8 cellular contexts compared by ENCODE assay signal in genomic region chr18:76398899-76399612, GRCh38.
DNase-seq lines count a peak whose midpoint lies in the region; ATAC-seq and TF ChIP-seq lines count a peak whose summit lies in the region.

No MANE protein-coding gene starts in this region.

- no peaks in the 10 kb centered on the region for H3K27me3 Mint-ChIP-seq in natural killer cell treated with Interleukin-12 subunit alpha and Interleukin-12 subunit beta and Interleukin-15 and Interleukin-18, amount 100 ng/mL, for 72 hours

- no peak overlapping the region for H4K8ac ChIP-seq in IMR-90 (ENCODE audit: low read depth in 2 of 2, low read length in 2 of 2)

- TF ChIP-seq CTCF in IMR-90 (conservative IDR thresholded peaks at IDR 0.05; ENCODE audit: low read depth, low read length), result peak; percentile 96
- peak; percentile 96 for TF ChIP-seq CTCF in PC-3 (conservative IDR thresholded peaks at IDR 0.05; ENCODE audit: low read depth, low read length)
- peak; percentile 84 to 97 (median 94) for TF ChIP-seq CTCF in esophagus squamous epithelium (IDR thresholded peaks at IDR 0.05)

- TF ChIP-seq RAD21 in IMR-90 (IDR thresholded peaks at IDR 0.05; ENCODE audit: low read length), result peak; percentile 99

- in situ Hi-C loops in IMR-90 (cut with MboI; ENCODE audit: low sequenced_read_pairs), result loop anchor here (5.0 kb wide), 1 partner anchor 288 kb away; no protein-coding TSS in a partner anchor

- no peak overlapping the region for H3K18ac ChIP-seq in IMR-90 (ENCODE audit: low read depth, low read length)

- H2AK5ac ChIP-seq in IMR-90 (ENCODE audit: low read depth, low read length), result no peak overlapping the region

- no peak overlapping the region for H2AK9ac ChIP-seq in IMR-90 (replicated peaks; ENCODE audit: low read depth, low read length, poor library complexity)

- CTCF ChIA-PET in IMR-90 (lab: Yijun Ruan, JAX) (interaction anchor here (0.6 to 2.0 kb wide), 13 partner anchors 26 to 1767 kb away, joined by 3 to 14 read pairs (median 4); no protein-coding TSS in a partner anchor), PC-3 (lab: Charles Lee) (interaction anchor here (0.5 to 0.6 kb wide), 3 partner anchors 366 to 706 kb away, joined by 3 to 7 read pairs (median 5); no protein-coding TSS in a partner anchor)

- H3K79me1 ChIP-seq in IMR-90 (ENCODE audit: low read depth in 1 of 2, low read length in 2 of 2), result peaks cover 13 to 80% of the 10 kb centered on the region in 2 experiments

- H3K4me3 ChIP-seq in IMR-90 (ENCODE audit: insufficient read depth, low read depth, low read length) (no peak overlapping the region), PC-3 (ENCODE audit: low read length) (no peak overlapping the region), esophagus squamous epithelium (no peak overlapping the region)

- POLR2A ChIA-PET in IMR-90 (lab: Charles Lee; ENCODE audit: unreplicated experiment), result no interaction called here
- POLR2A ChIA-PET in PC-3 (lab: Charles Lee; ENCODE audit: unreplicated experiment), result no interaction called here

- peaks cover 12% of the 10 kb centered on the region; the same call in 1 of the 2 replicates for H3K36me3 ChIP-seq in IMR-90 (ENCODE audit: control insufficient read depth, insufficient read depth, low read length)
- no peaks in the 10 kb centered on the region for H3K36me3 ChIP-seq in PC-3 (ENCODE audit: low read depth, low read length)
- H3K36me3 ChIP-seq in esophagus squamous epithelium, result peaks cover 0 to 13% (median 0%) of the 10 kb centered on the region in 3 donors

- H3K9me3 ChIP-seq in IMR-90 (ENCODE audit: control insufficient read depth, insufficient read depth, low read length) (no peaks in the 10 kb centered on the region), PC-3 (ENCODE audit: low read length) (no peaks in the 10 kb centered on the region), esophagus squamous epithelium (no peaks in the 10 kb centered on the region)

- no peaks in the 10 kb centered on the region for H3K9me3 Mint-ChIP-seq in natural killer cell treated with Interleukin-12 subunit alpha and Interleukin-12 subunit beta and Interleukin-15 and Interleukin-18, amount 100 ng/mL, for 72 hours

- H3K27me3 ChIP-seq in IMR-90 (ENCODE audit: control insufficient read depth, insufficient read depth, low read length) (no peaks in the 10 kb centered on the region), PC-3 (ENCODE audit: low read length) (peaks cover 17% of the 10 kb centered on the region), esophagus squamous epithelium (no peaks in the 10 kb centered on the region)

- no peaks in the 10 kb centered on the region for H3K36me3 Mint-ChIP-seq in natural killer cell treated with Interleukin-12 subunit alpha and Interleukin-12 subunit beta and Interleukin-15 and Interleukin-18, amount 100 ng/mL, for 72 hours

- H3K27ac ChIP-seq in IMR-90 (ENCODE audit: insufficient read depth, low read length) (no peak overlapping the region), PC-3 (ENCODE audit: low read length) (no peak overlapping the region), esophagus squamous epithelium (peak overlapping the region in 1 of 4 donors; percentile 26)

- no peak overlapping the region for H2AFZ ChIP-seq in IMR-90 (replicated peaks; ENCODE audit: low read length, poor library complexity)
- no peak overlapping the region for H2AFZ ChIP-seq in PC-3 (ENCODE audit: low read length)

- TF ChIP-seq POLR2A in IMR-90 (IDR thresholded peaks at IDR 0.05; ENCODE audit: low read depth, low read length), result 0 out of 2 replicates have a peak, but pooled peaks have one; percentile 32
- TF ChIP-seq POLR2A in esophagus squamous epithelium (IDR thresholded peaks at IDR 0.05), result no peak

- no peak overlapping the region for H3K4me3 Mint-ChIP-seq in natural killer cell treated with Interleukin-12 subunit alpha and Interleukin-12 subunit beta and Interleukin-15 and Interleukin-18, amount 100 ng/mL, for 72 hours

- no peak overlapping the region for H3K4ac ChIP-seq in IMR-90 (ENCODE audit: low read depth, low read length)

- no peak overlapping the region for H3K14ac ChIP-seq in IMR-90 (replicated peaks; ENCODE audit: low read depth, low read length)

- H3K9me1 ChIP-seq in IMR-90 (ENCODE audit: insufficient read depth, low read length), result peaks cover 15% of the 10 kb centered on the region; the same call in 1 of the 2 replicates

- no TSS peak for BruUV-seq in IMR-90 (replicated peaks; lab: Mats Ljungman, UMichigan)
- no TSS peak for BruUV-seq in PC-3 (replicated peaks; lab: Mats Ljungman, UMichigan)

- H3K4me1 Mint-ChIP-seq in natural killer cell treated with Interleukin-12 subunit alpha and Interleukin-12 subunit beta and Interleukin-15 and Interleukin-18, amount 100 ng/mL, for 72 hours (ENCODE audit: low read depth in 2 of 2), result peaks cover 6 to 28% of the 10 kb centered on the region in 2 donors

- intact Hi-C loops in IMR-90 (cut with micrococcal nuclease), result loop anchor here (1.0 kb wide), 4 partner anchors 94 to 310 kb away; no protein-coding TSS in a partner anchor
- intact Hi-C loops in PC-3 (cut with micrococcal nuclease), result loop anchor here (1.0 kb wide), 2 partner anchors 287 to 311 kb away; no protein-coding TSS in a partner anchor
- intact Hi-C loops in esophagus squamous epithelium (cut with DNase I), result loop anchor here (5.0 kb wide), 3 partner anchors 218 to 313 kb away; no protein-coding TSS in a partner anchor

- H2BK5ac ChIP-seq in IMR-90 (ENCODE audit: low read depth, low read length, poor library complexity, severe bottlenecking), result no peak overlapping the region

- no peak overlapping the region for H2BK20ac ChIP-seq in IMR-90 (ENCODE audit: low read depth, low read length)

- no peaks in the 10 kb centered on the region for H3K9me2 ChIP-seq in PC-3 (replicated peaks; ENCODE audit: low read length)

- peak overlapping the region in 1 of 2 donors; percentile 30 for H3K27ac Mint-ChIP-seq in natural killer cell treated with Interleukin-12 subunit alpha and Interleukin-12 subunit beta and Interleukin-15 and Interleukin-18, amount 100 ng/mL, for 72 hours

- no peaks in the 10 kb centered on the region for H3K79me2 ChIP-seq in PC-3 (ENCODE audit: low read length)

- H3K23ac ChIP-seq in IMR-90 (ENCODE audit: low read depth, low read length), result no peak overlapping the region

- H4K20me1 ChIP-seq in IMR-90 (ENCODE audit: insufficient read depth, low read length) (peaks cover 84% of the 10 kb centered on the region), PC-3 (ENCODE audit: low read length) (no peaks in the 10 kb centered on the region)

- no peak overlapping the region for H3K56ac ChIP-seq in IMR-90 (ENCODE audit: extremely low read depth, insufficient read depth, low read length)

- H3K9ac ChIP-seq in IMR-90 (ENCODE audit: low read depth, low read length), result no peak overlapping the region
- H3K9ac ChIP-seq in PC-3 (ENCODE audit: low read length), result no peak overlapping the region

- dilution Hi-C loops in IMR-90 (cut with HindIII; ENCODE audit: low sequenced_read_pairs, unreplicated experiment), result no loop called here

- H4K91ac ChIP-seq in IMR-90 (ENCODE audit: insufficient read depth, low read depth, low read length), result no peak overlapping the region

- no peak overlapping the region for H4K5ac ChIP-seq in IMR-90 (ENCODE audit: low read depth, low read length)

- H2BK120ac ChIP-seq in IMR-90 (ENCODE audit: low read depth, low read length), result no peak overlapping the region

- peak; percentile 92 for ATAC-seq in GM21576 (IDR thresholded peaks at IDR 0.05; ENCODE audit: unreplicated experiment)
- peak; percentile 87 for ATAC-seq in IMR-90 (ENCODE audit: low read depth)
- ATAC-seq in PC-3, result peak; percentile 88
- peak; percentile 86 to 88 for ATAC-seq in natural killer cell treated with Interleukin-12 subunit alpha and Interleukin-12 subunit beta and Interleukin-15 and Interleukin-18, amount 100 ng/mL, for 72 hours

- H3K4me2 ChIP-seq in IMR-90 (ENCODE audit: low read depth, low read length) (no peak overlapping the region), PC-3 (ENCODE audit: low read length) (no peak overlapping the region)

- no peaks in the 10 kb centered on the region for H3F3A ChIP-seq in PC-3 (ENCODE audit: low read length, unreplicated experiment)

- no peak overlapping the region for H2BK15ac ChIP-seq in IMR-90 (ENCODE audit: low read depth, low read length)

- peak; percentile 76 for DNase-seq in DMS53 treated with DMSO at 0.1 percent for 48 hours (lab: John Stamatoyannopoulos, UW; ENCODE audit: unreplicated experiment)
- peak; percentile 77 for DNase-seq in IMR-90
- peak; percentile 74 for DNase-seq in PC-3
- peak; percentile 81 for DNase-seq in activated T-cell treated with anti-CD3 and anti-CD28 coated beads, Interleukin-2, amount 50 U/mL, for 1 hour
- no peak for DNase-seq in esophagus squamous epithelium (lab: John Stamatoyannopoulos, UW)
- DNase-seq in natural killer cell treated with Interleukin-12 subunit alpha and Interleukin-12 subunit beta and Interleukin-15 and Interleukin-18, amount 100 ng/mL, for 72 hours (ENCODE audit: low spot score), result peak; percentile 82
- peak; percentile 49 to 75 (median 67) for DNase-seq in stimulated activated naive CD4-positive, alpha-beta T cell (lab: John Stamatoyannopoulos, UW)

- H3K4me1 ChIP-seq in IMR-90 (ENCODE audit: control insufficient read depth, insufficient read depth, low read length), result peaks cover 6% of the 10 kb centered on the region
- H3K4me1 ChIP-seq in PC-3 (ENCODE audit: insufficient read depth, low read length), result no peaks in the 10 kb centered on the region
- H3K4me1 ChIP-seq in esophagus squamous epithelium, result peaks cover 4 to 24% (median 10%) of the 10 kb centered on the region in 3 donors

- WGBS in IMR-90 (ENCODE audit: extremely low coverage in 2 of 2, insufficient read length in 1 of 2), 2 experiments, result 8% methylated on average over 10 of the region's 14 CpGs; no CpG with 5 or more reads in 1 of the 2 experiments
- 23 to 27% methylated on average over 6 to 7 of the region's 14 CpGs for WGBS in esophagus squamous epithelium, 2 donors

TF ChIP-seq in IMR-90, 13 proteins besides CTCF, POLR2A, EP300 and RAD21:
- TF ChIP-seq USF2 (IDR thresholded peaks at IDR 0.05; ENCODE audit: low read depth, low read length), result no peak
- peak; percentile 42 for TF ChIP-seq MAFK (IDR thresholded peaks at IDR 0.05; ENCODE audit: low read depth, low read length)
- TF ChIP-seq SMC3 (IDR thresholded peaks at IDR 0.05; ENCODE audit: low read depth, low read length), result peak; percentile 91
- TF ChIP-seq RFX5 (IDR thresholded peaks at IDR 0.05; ENCODE audit: low read depth, low read length), result no peak
TF ChIP-seq in IMR-90: peak in this region for 2.
